In genomic region chr3:141738636-141739363, GRCh38 we compare ENCODE assay signal across 8 cellular contexts. TPM values are rescaled to one million over a fixed set of nuclear protein-coding genes. Genes with fewer than 3 reads are reported as not detected.
A peak's percentile ranks its signal among the peaks of the same experiment; 100 is the strongest.
DNase-seq lines count a peak whose midpoint lies in the region; ATAC-seq and TF ChIP-seq lines count a peak whose summit lies in the region.

No MANE protein-coding gene starts in this region.

- peak overlapping the region; percentile 100 for H3K4me3 Mint-ChIP-seq in stimulated activated naive CD8-positive, alpha-beta T cell treated with anti-CD3 and anti-CD28 coated beads, Interleukin-15, Interleukin-2, amounts not matched to agents 100 ng/mL and 50 ng/mL, for 24 hours

- H3K4me3 ChIP-seq in cardiac fibroblast (replicated peaks in 1 of 2; ENCODE audit: low read depth in 2 of 2, low read length in 2 of 2) = peak overlapping the region; percentile 93 to 94

- in situ Hi-C loops in Caki2 (cut with HindIII; ENCODE audit: low pct_unique_long_range_greater_than_20kb, low sequenced_read_pairs) = no loop called here

- H3K36me3 Mint-ChIP-seq in stimulated activated naive CD8-positive, alpha-beta T cell treated with anti-CD3 and anti-CD28 coated beads, Interleukin-15, Interleukin-2, amounts not matched to agents 100 ng/mL and 50 ng/mL, for 24 hours (ENCODE audit: low read depth) = peaks cover 19% of the 10 kb centered on the region

- H3K27me3 Mint-ChIP-seq in stimulated activated naive CD8-positive, alpha-beta T cell treated with anti-CD3 and anti-CD28 coated beads, Interleukin-15, Interleukin-2, amounts not matched to agents 100 ng/mL and 50 ng/mL, for 24 hours = no peaks in the 10 kb centered on the region

- TF ChIP-seq CTCF in cardiac fibroblast (IDR thresholded peaks at IDR 0.05; ENCODE audit: low read depth, low read length) = no peak

- peak overlapping the region; percentile 99 for H3K27ac Mint-ChIP-seq in stimulated activated naive CD8-positive, alpha-beta T cell treated with anti-CD3 and anti-CD28 coated beads, Interleukin-15, Interleukin-2, amounts not matched to agents 100 ng/mL and 50 ng/mL, for 24 hours

- no peaks in the 10 kb centered on the region for H3K9me3 Mint-ChIP-seq in stimulated activated naive CD8-positive, alpha-beta T cell treated with anti-CD3 and anti-CD28 coated beads, Interleukin-15, Interleukin-2, amounts not matched to agents 100 ng/mL and 50 ng/mL, for 24 hours

- ATAC-seq in GM19438 (IDR thresholded peaks at IDR 0.05; ENCODE audit: low read depth, unreplicated experiment) = peak; percentile 31

- DNase-seq in Caki2 (ENCODE audit: low read depth) (peak; percentile 49), HS-5 (ENCODE audit: low read depth) (peak; percentile 40), RPMI8226 (peak; percentile 29), cardiac fibroblast (ENCODE audit: low read depth in 2 of 2) (peak; percentile 59 to 68), kidney tubule cell (ENCODE audit: low spot score) (peak; percentile 66), GM19238 (ENCODE audit: insufficient read length, low spot score) (no peak)

- H3K4me1 Mint-ChIP-seq in stimulated activated naive CD8-positive, alpha-beta T cell treated with anti-CD3 and anti-CD28 coated beads, Interleukin-15, Interleukin-2, amounts not matched to agents 100 ng/mL and 50 ng/mL, for 24 hours (ENCODE audit: low read depth) = peaks cover 45% of the 10 kb centered on the region

RNA-seq across cellular contexts. Expression of gene RNF7, which starts 0.7 kb away (rescaled TPM):
- total RNA-seq in Caki2 (2014; rRNA removed; shearing (Covaris generic); ENCODE audit: low replicate concordance) = 110 and 122 TPM in 2 replicates

RNA-seq across cellular contexts. Expression of gene GRK7, which starts 24.4 kb away (rescaled TPM):
- total RNA-seq in Caki2 (2014; rRNA removed; shearing (Covaris generic); ENCODE audit: low replicate concordance) = not detected in 2 replicates
